Comparison of ENCODE assay signal across 9 cellular contexts in genomic region chr3:111143-112069, GRCh38.
DNase-seq lines count a peak whose midpoint lies in the region; ATAC-seq, FAIRE-seq and TF ChIP-seq lines count a peak whose summit lies in the region.
"Had no signal": no experiment of that assay in that cellular context is flagged by ENCODE, and none has a peak within 500 bp of the region (broad histone marks: within the 10 kb centered on the region; RNA-seq: fewer than 3 reads in every experiment).

No MANE protein-coding gene starts in this region.

- H3K36me3 Mint-ChIP-seq in WTC11 = peaks cover 64% of the 10 kb centered on the region

- ATAC-seq in HG03280 (IDR thresholded peaks at IDR 0.05; ENCODE audit: unreplicated experiment) (peak; percentile 68), WTC11 (no peak)

- H3K4me3 Mint-ChIP-seq in WTC11 = no peak overlapping the region
- H3K4me3 Mint-ChIP-seq: neural crest cell had no signal

- peak; percentile 75 for DNase-seq in COR-L47 (lab: John Stamatoyannopoulos, UW)
- peak; percentile 9 for DNase-seq in GM20000 (ENCODE audit: low spot score)
- peak; percentile 93 for DNase-seq in NCI-H69 (lab: John Stamatoyannopoulos, UW)
- DNase-seq in HTR-8/SVneo (ENCODE audit: insufficient read length, low spot score) = no peak
- DNase-seq in WTC11 (ENCODE audit: low spot score) = no peak
- no peak for DNase-seq in stimulated activated CD4-positive, alpha-beta T cell treated with anti-CD3 and anti-CD28 coated beads, Interleukin-1b, Interleukin-23, amount 100 ng/mL, for 48 hours
- no peak for DNase-seq in activated CD8-positive, alpha-beta memory T cell treated with anti-CD3 and anti-CD28 coated beads, Interleukin-2, amount 50 U/mL, for 48 hours

- H3K4me1 Mint-ChIP-seq in WTC11 = no peaks in the 10 kb centered on the region

- peaks cover 70% of the 10 kb centered on the region for H3K9me3 Mint-ChIP-seq in WTC11

- CTCF ChIA-PET in WTC11 (lab: Charles Lee) = no interaction called here

- POLR2A ChIA-PET in WTC11 (lab: Charles Lee) = no interaction called here

- H3K27ac Mint-ChIP-seq in WTC11 = no peak overlapping the region

- peaks cover 5% of the 10 kb centered on the region for H3K27me3 Mint-ChIP-seq in WTC11 (ENCODE audit: low read depth)

- FAIRE-seq in HTR-8/SVneo (lab: Jason Lieb, UNC) = no peak

- TF ChIP-seq CTCF in GM20000 (IDR thresholded peaks at IDR 0.05; ENCODE audit: extremely low read depth, missing control alignments) (no peak), WTC11 (IDR thresholded peaks at IDR 0.05) (no peak)

TF ChIP-seq in WTC11, 78 proteins besides CTCF, POLR2A, EP300 and RAD21:
- no peak for TF ChIP-seq NFATC4 (CRISPR knock-in tag; IDR thresholded peaks at IDR 0.05)
- TF ChIP-seq ZNF263 (CRISPR knock-in tag; IDR thresholded peaks at IDR 0.05; ENCODE audit: low read depth) = no peak
- no peak for TF ChIP-seq SP1 (CRISPR knock-in tag; conservative IDR thresholded peaks at IDR 0.05)
- TF ChIP-seq, protein P1, sequence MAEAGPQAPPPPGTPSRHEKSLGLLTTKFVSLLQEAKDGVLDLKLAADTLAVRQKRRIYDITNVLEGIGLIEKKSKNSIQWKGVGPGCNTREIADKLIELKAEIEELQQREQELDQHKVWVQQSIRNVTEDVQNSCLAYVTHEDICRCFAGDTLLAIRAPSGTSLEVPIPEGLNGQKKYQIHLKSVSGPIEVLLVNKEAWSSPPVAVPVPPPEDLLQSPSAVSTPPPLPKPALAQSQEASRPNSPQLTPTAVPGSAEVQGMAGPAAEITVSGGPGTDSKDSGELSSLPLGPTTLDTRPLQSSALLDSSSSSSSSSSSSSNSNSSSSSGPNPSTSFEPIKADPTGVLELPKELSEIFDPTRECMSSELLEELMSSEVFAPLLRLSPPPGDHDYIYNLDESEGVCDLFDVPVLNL (CRISPR knock-in tag; IDR thresholded peaks at IDR 0.05; ENCODE audit: borderline replicate concordance, low read depth) = no peak
- no peak for TF ChIP-seq ZNF138 (CRISPR knock-in tag; conservative IDR thresholded peaks at IDR 0.05)
- TF ChIP-seq ZNF671 (CRISPR knock-in tag; IDR thresholded peaks at IDR 0.05) = no peak
- TF ChIP-seq IRF2 (CRISPR knock-in tag; IDR thresholded peaks at IDR 0.05; ENCODE audit: borderline replicate concordance, low read depth) = no peak
- TF ChIP-seq MLX (CRISPR knock-in tag; IDR thresholded peaks at IDR 0.05) = no peak
- TF ChIP-seq, protein P2, sequence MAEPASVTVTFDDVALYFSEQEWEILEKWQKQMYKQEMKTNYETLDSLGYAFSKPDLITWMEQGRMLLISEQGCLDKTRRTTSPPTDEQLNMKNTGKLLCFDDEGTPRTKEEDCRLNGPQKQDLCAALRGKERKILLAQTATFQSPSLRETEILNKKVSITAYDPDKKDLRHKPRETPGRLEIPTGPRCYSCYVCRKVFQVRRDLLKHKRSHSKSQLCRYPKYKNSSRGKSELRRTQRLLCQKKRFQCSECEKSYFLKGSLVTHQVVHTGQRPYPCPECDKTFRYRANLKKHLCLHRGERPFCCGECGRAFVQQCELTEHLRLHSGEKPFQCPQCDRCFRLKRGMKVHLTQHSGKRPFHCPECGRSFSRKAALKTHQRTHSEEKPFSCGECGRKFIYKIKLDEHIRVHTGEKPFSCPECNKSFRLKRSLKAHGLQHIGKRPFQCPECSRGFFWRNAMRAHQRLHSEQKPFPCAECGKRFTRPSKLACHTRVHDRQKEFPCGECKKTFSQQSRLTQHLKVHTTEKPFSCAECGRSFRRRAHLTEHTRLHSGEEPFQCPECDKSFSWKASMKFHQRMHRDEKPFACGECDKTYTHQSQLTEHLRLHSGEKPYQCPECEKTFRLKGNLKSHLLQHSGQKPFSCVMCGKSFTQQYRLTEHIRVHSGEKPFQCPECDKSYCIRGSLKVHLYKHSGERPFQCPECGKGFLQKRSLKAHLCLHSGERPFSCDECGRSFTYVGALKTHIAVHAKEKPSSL (CRISPR knock-in tag; conservative IDR thresholded peaks at IDR 0.05) = no peak
- TF ChIP-seq, protein P3, sequence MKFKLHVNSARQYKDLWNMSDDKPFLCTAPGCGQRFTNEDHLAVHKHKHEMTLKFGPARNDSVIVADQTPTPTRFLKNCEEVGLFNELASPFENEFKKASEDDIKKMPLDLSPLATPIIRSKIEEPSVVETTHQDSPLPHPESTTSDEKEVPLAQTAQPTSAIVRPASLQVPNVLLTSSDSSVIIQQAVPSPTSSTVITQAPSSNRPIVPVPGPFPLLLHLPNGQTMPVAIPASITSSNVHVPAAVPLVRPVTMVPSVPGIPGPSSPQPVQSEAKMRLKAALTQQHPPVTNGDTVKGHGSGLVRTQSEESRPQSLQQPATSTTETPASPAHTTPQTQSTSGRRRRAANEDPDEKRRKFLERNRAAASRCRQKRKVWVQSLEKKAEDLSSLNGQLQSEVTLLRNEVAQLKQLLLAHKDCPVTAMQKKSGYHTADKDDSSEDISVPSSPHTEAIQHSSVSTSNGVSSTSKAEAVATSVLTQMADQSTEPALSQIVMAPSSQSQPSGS (CRISPR knock-in tag; IDR thresholded peaks at IDR 0.05; ENCODE audit: borderline replicate concordance, low read depth) = no peak
- TF ChIP-seq ARID4B (CRISPR knock-in tag; IDR thresholded peaks at IDR 0.05; ENCODE audit: borderline replicate concordance) = no peak
- TF ChIP-seq USF2 (CRISPR knock-in tag; IDR thresholded peaks at IDR 0.05) = no peak
- no peak for TF ChIP-seq HMGA2 (CRISPR knock-in tag; IDR thresholded peaks at IDR 0.05)

Comparison
In these comparisons a context has a peak if more than half of its experiments do, and no peak if none do; other contexts are left out.
1. DNase-seq: peak in COR-L47 (single experiment), GM20000 (single experiment) and NCI-H69 (single experiment); none in HTR-8/SVneo (single experiment), WTC11 (single experiment), stimulated activated CD4-positive, alpha-beta T cell treated with anti-CD3 and anti-CD28 coated beads, Interleukin-1b, Interleukin-23, amount 100 ng/mL, for 48 hours (single experiment) and activated CD8-positive, alpha-beta memory T cell treated with anti-CD3 and anti-CD28 coated beads, Interleukin-2, amount 50 U/mL, for 48 hours (single experiment).